Comparison of ENCODE assay signal across 22 cellular contexts in genomic region chr10:105658696-105659095, GRCh38.
"Had no signal": no experiment of that assay in that cellular context is flagged by ENCODE, and none has a peak within 500 bp of the region (broad histone marks: within the 10 kb centered on the region; RNA-seq: fewer than 3 reads in every experiment).

No MANE protein-coding gene starts in this region.

- H3K9me3 Mint-ChIP-seq: mesothelial cell of epicardium had no signal

- H3K36me3 Mint-ChIP-seq: mesothelial cell of epicardium; naive B cell; natural killer cell; stimulated activated effector memory CD8-positive, alpha-beta T cell treated with anti-CD3 and anti-CD28 coated beads, Interleukin-12 subunit alpha, Interleukin-12 subunit beta, amount 100 ng/mL, for 72 hours had no signal

- H3K4me3 Mint-ChIP-seq: mesothelial cell of epicardium; naive B cell; natural killer cell; stimulated activated effector memory CD8-positive, alpha-beta T cell treated with anti-CD3 and anti-CD28 coated beads, Interleukin-12 subunit alpha, Interleukin-12 subunit beta, amount 100 ng/mL, for 72 hours; stimulated activated naive CD8-positive, alpha-beta T cell treated with anti-CD3 and anti-CD28 coated beads, Interleukin-15, Interleukin-2, amounts not matched to agents 100 ng/mL and 50 ng/mL, for 24 hours had no signal

- H3K4me3 ChIP-seq: heart right ventricle, hepatocyte, left ventricle myocardium inferior, lung, skin epidermis, suprapubic skin, thoracic aorta, tibial artery, upper lobe of right lung had no signal

- H3K4me1 Mint-ChIP-seq: mesothelial cell of epicardium; naive B cell; natural killer cell; stimulated activated effector memory CD8-positive, alpha-beta T cell treated with anti-CD3 and anti-CD28 coated beads, Interleukin-12 subunit alpha, Interleukin-12 subunit beta, amount 100 ng/mL, for 72 hours had no signal

- H3K27ac Mint-ChIP-seq: mesothelial cell of epicardium; naive B cell; natural killer cell; progenitor cell of endocrine pancreas; stimulated activated effector memory CD8-positive, alpha-beta T cell treated with anti-CD3 and anti-CD28 coated beads, Interleukin-12 subunit alpha, Interleukin-12 subunit beta, amount 100 ng/mL, for 72 hours; stimulated activated naive CD8-positive, alpha-beta T cell treated with anti-CD3 and anti-CD28 coated beads, Interleukin-15, Interleukin-2, amounts not matched to agents 100 ng/mL and 50 ng/mL, for 24 hours had no signal

- H3K27me3 Mint-ChIP-seq: naive B cell; progenitor cell of endocrine pancreas; stimulated activated naive CD8-positive, alpha-beta T cell treated with anti-CD3 and anti-CD28 coated beads, Interleukin-15, Interleukin-2, amounts not matched to agents 100 ng/mL and 50 ng/mL, for 24 hours had no signal

- DNase-seq: heart right ventricle; islet precursor cell; left ventricle myocardium inferior; mesendoderm; naive B cell; natural killer cell; retina; right cardiac atrium; stimulated activated CD4-positive, alpha-beta T cell treated with anti-CD3 and anti-CD28 coated beads, Interleukin-4, amount 100 ng/mL, for 24 hours; stimulated activated naive CD4-positive, alpha-beta T cell; tibial artery; trophoblast cell; upper lobe of right lung had no signal
